26 cellular contexts compared by ENCODE assay signal in genomic region chr11:65107751-65108468, GRCh38.
"Had no signal": no experiment of that assay in that cellular context is flagged by ENCODE, and none has a peak within 500 bp of the region (broad histone marks: within the 10 kb centered on the region; RNA-seq: fewer than 3 reads in every experiment).

No MANE protein-coding gene starts in this region.

- H3K9me3 Mint-ChIP-seq: activated CD4-positive, alpha-beta memory T cell treated with anti-CD3 and anti-CD28 coated beads, Interleukin-2, amount 10 ng/mL, durations not matched to agents 7 days and 5 days; activated CD4-positive, alpha-beta T cell treated with anti-CD3 and anti-CD28 coated beads, Interleukin-2, amount 10 ng/mL, durations not matched to agents 24 days and 14 days; activated naive CD4-positive, alpha-beta T cell treated with anti-CD3 and anti-CD28 coated beads, Interleukin-2, amount 10 ng/mL, durations not matched to agents 7 days and 5 days; activated T-cell treated with anti-CD3 and anti-CD28 coated beads, Interleukin-2, amount 50 U/mL, for 24 hours; central memory CD8-positive, alpha-beta T cell; mesothelial cell of epicardium; naive B cell; neural crest cell had no signal

- FAIRE-seq: bronchial epithelial cell, frontal cortex, islet of Langerhans, urothelium cell line had no signal

- H3K36me3 Mint-ChIP-seq: mesothelial cell of epicardium, naive B cell had no signal

- H3K9me3 ChIP-seq: right atrium auricular region, thoracic aorta had no signal

- DNase-seq: activated CD4-positive, alpha-beta memory T cell treated with anti-CD3 and anti-CD28 coated beads, Interleukin-2, amount 10 ng/mL, durations not matched to agents 7 days and 5 days; activated CD4-positive, alpha-beta T cell treated with anti-CD3 and anti-CD28 coated beads, Interleukin-2, amount 10 ng/mL, durations not matched to agents 24 days and 14 days; activated CD4-positive, CD25-positive, alpha-beta regulatory T cell treated with anti-CD3 and anti-CD28 coated beads, Interleukin-2, amount 50 U/mL, for 72 hours; activated CD8-positive, alpha-beta memory T cell treated with anti-CD3 and anti-CD28 coated beads, Interleukin-2, amount 50 U/mL, for 48 hours; activated gamma-delta T cell; activated naive CD4-positive, alpha-beta T cell treated with anti-CD3 and anti-CD28 coated beads, Interleukin-2, amount 10 ng/mL, durations not matched to agents 7 days and 5 days; activated T-cell treated with anti-CD3 and anti-CD28 coated beads, Interleukin-2, amount 50 U/mL, for 24 hours; amygdala; effector memory CD4-positive, alpha-beta T cell; left ventricle myocardium superior; naive B cell; occipital lobe; stimulated activated naive CD4-positive, alpha-beta T cell; T-helper 17 cell; T1000; trophoblast cell had no signal

- H3K27ac Mint-ChIP-seq: activated CD4-positive, alpha-beta memory T cell treated with anti-CD3 and anti-CD28 coated beads, Interleukin-2, amount 10 ng/mL, durations not matched to agents 7 days and 5 days; activated CD4-positive, alpha-beta T cell treated with anti-CD3 and anti-CD28 coated beads, Interleukin-2, amount 10 ng/mL, durations not matched to agents 24 days and 14 days; activated naive CD4-positive, alpha-beta T cell treated with anti-CD3 and anti-CD28 coated beads, Interleukin-2, amount 10 ng/mL, durations not matched to agents 7 days and 5 days; activated T-cell treated with anti-CD3 and anti-CD28 coated beads, Interleukin-2, amount 50 U/mL, for 24 hours; mesothelial cell of epicardium; naive B cell; T-helper 17 cell had no signal

- H3K27me3 ChIP-seq: right atrium auricular region had no signal

- H3K27me3 Mint-ChIP-seq: activated CD4-positive, alpha-beta memory T cell treated with anti-CD3 and anti-CD28 coated beads, Interleukin-2, amount 10 ng/mL, durations not matched to agents 7 days and 5 days; activated CD4-positive, alpha-beta T cell treated with anti-CD3 and anti-CD28 coated beads, Interleukin-2, amount 10 ng/mL, durations not matched to agents 24 days and 14 days; activated T-cell treated with anti-CD3 and anti-CD28 coated beads, Interleukin-2, amount 50 U/mL, for 24 hours; central memory CD8-positive, alpha-beta T cell; naive B cell; T-helper 17 cell had no signal

- H3K27ac ChIP-seq: parathyroid adenoma, right atrium auricular region, thoracic aorta had no signal

- H3K4me3 Mint-ChIP-seq: activated CD4-positive, alpha-beta memory T cell treated with anti-CD3 and anti-CD28 coated beads, Interleukin-2, amount 10 ng/mL, durations not matched to agents 7 days and 5 days; activated CD4-positive, alpha-beta T cell treated with anti-CD3 and anti-CD28 coated beads, Interleukin-2, amount 10 ng/mL, durations not matched to agents 24 days and 14 days; activated naive CD4-positive, alpha-beta T cell treated with anti-CD3 and anti-CD28 coated beads, Interleukin-2, amount 10 ng/mL, durations not matched to agents 7 days and 5 days; activated T-cell treated with anti-CD3 and anti-CD28 coated beads, Interleukin-2, amount 50 U/mL, for 24 hours; central memory CD8-positive, alpha-beta T cell; mesothelial cell of epicardium; naive B cell; T-helper 17 cell had no signal

- H3K9ac ChIP-seq: parathyroid adenoma had no signal

- H3K4me3 ChIP-seq: right atrium auricular region, thoracic aorta had no signal
